ENCODE assay signal across 8 cellular contexts in the genomic region with DNA sequence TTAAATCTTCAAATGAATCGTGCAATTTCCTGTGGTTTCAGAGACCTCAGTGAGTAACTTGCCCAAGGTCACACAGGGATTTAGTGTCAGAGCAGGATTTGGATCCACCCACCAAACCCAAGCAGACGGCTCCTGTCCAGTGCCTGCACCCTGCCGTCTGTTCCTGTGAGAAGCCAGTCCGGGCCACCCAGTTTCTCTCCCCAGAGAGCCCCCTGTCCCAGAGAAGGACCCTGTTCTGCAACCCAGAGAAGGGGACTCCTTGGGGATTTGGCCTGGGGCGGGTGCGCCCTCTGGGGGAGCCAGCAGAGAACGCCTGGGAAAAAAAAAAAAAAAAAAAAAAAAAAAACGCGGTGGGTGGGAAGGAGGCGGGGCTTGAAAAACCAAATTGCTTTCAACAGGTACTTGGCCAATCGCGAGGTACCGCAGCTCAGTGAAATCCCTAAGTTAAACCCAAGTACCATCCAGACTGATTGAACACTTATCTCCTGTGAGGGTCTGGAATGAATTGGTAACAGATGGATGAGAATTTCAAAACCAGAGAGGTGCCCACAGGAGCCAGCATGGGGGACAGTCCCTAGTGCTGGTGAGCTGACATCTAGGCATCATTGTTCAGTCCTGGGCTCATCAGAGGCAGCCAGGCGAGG. TPM values are rescaled to one million over a fixed set of nuclear protein-coding genes. Genes with fewer than 3 reads are reported as not detected.
DNase-seq lines count a peak whose midpoint lies in the region; ATAC-seq and TF ChIP-seq lines count a peak whose summit lies in the region.

No MANE protein-coding gene starts in this region.

- ATAC-seq in CD4-positive, alpha-beta T cell (ENCODE audit: poor library complexity), result peak; percentile 74
- ATAC-seq in Panc1 (0 out of 2 replicates have a peak, but pooled peaks have one; percentile 17), HG02884 (IDR thresholded peaks at IDR 0.05; ENCODE audit: unreplicated experiment) (no peak)

- BruUV-seq in Panc1 (replicated peaks; lab: Mats Ljungman, UMichigan), result no TSS peak

- no peak for TF ChIP-seq EP300 in sigmoid colon (IDR thresholded peaks at IDR 0.05)

- H3K27ac Mint-ChIP-seq in CD4-positive, alpha-beta T cell, result peak overlapping the region; percentile 22
- H3K27ac Mint-ChIP-seq in activated naive CD4-positive, alpha-beta T cell treated with anti-CD3 and anti-CD28 coated beads, Interleukin-2, amount 10 ng/mL, durations not matched to agents 7 days and 5 days, result peak overlapping the region; percentile 40

- peak; percentile 70 for TF ChIP-seq CTCF in CD4-positive, alpha-beta T cell (IDR thresholded peaks at IDR 0.05)
- TF ChIP-seq CTCF in HFF-Myc (IDR thresholded peaks at IDR 0.05; ENCODE audit: low read depth, low read length, missing control alignments), result peak; percentile 65
- TF ChIP-seq CTCF in Panc1 (IDR thresholded peaks at IDR 0.05), result peak; percentile 83
- TF ChIP-seq CTCF in left ventricle myocardium inferior (IDR thresholded peaks at IDR 0.05; ENCODE audit: borderline replicate concordance), result peak; percentile 72
- TF ChIP-seq CTCF in sigmoid colon (IDR thresholded peaks at IDR 0.05), result peak; percentile 32 to 59 (median 50)

- CTCF ChIA-PET in CD4-positive, alpha-beta T cell (lab: Charles Lee), result interaction anchor here (0.6 to 1.3 kb wide), 6 partner anchors 31 to 624 kb away, joined by 3 to 4 read pairs (median 3); no protein-coding TSS in a partner anchor
- CTCF ChIA-PET in Panc1 (lab: Charles Lee), result interaction anchor here (0.5 to 1.4 kb wide), 2 partner anchors 70 to 111 kb away, joined by 3 read pairs; no protein-coding TSS in a partner anchor
- CTCF ChIA-PET in activated naive CD4-positive, alpha-beta T cell treated with anti-CD3 and anti-CD28 coated beads, Interleukin-2, amount 10 ng/mL, durations not matched to agents 7 days and 5 days (lab: Charles Lee), result interaction anchor here (1.1 to 5.5 kb wide), 3 partner anchors 9 to 147 kb away, joined by 4 to 45 read pairs (median 4); no protein-coding TSS in a partner anchor

- H3K4me3 Mint-ChIP-seq in CD4-positive, alpha-beta T cell, result peak overlapping the region; percentile 38
- peak overlapping the region; percentile 22 for H3K4me3 Mint-ChIP-seq in activated naive CD4-positive, alpha-beta T cell treated with anti-CD3 and anti-CD28 coated beads, Interleukin-2, amount 10 ng/mL, durations not matched to agents 7 days and 5 days

- H3K4me1 Mint-ChIP-seq in CD4-positive, alpha-beta T cell (ENCODE audit: low read depth), result peaks cover 64% of the 10 kb centered on the region
- peaks cover 50% of the 10 kb centered on the region for H3K4me1 Mint-ChIP-seq in activated naive CD4-positive, alpha-beta T cell treated with anti-CD3 and anti-CD28 coated beads, Interleukin-2, amount 10 ng/mL, durations not matched to agents 7 days and 5 days

- H3K9me3 ChIP-seq in CD4-positive, alpha-beta T cell (ENCODE audit: control insufficient read depth, low read length), result no peaks in the 10 kb centered on the region
- H3K9me3 ChIP-seq in Panc1 (ENCODE audit: control insufficient read depth, insufficient read depth, low read depth, low read length) (no peaks in the 10 kb centered on the region), left ventricle myocardium inferior (replicated peaks) (peaks cover 8% of the 10 kb centered on the region), sigmoid colon (no peaks in the 10 kb centered on the region)

- no peaks in the 10 kb centered on the region for H3K27me3 ChIP-seq in CD4-positive, alpha-beta T cell (ENCODE audit: control insufficient read depth, insufficient read depth, low read length)
- H3K27me3 ChIP-seq in Panc1 (ENCODE audit: control insufficient read depth, insufficient read depth, low read length) (no peaks in the 10 kb centered on the region), left ventricle myocardium inferior (ENCODE audit: low read depth) (no peaks in the 10 kb centered on the region), sigmoid colon (no peaks in the 10 kb centered on the region)

- H3K4me1 ChIP-seq in Panc1 (ENCODE audit: control insufficient read depth, insufficient read depth, low read length), result peaks cover 4% of the 10 kb centered on the region; the same call in 1 of the 2 replicates
- H3K4me1 ChIP-seq in left ventricle myocardium inferior, result peaks cover 19% of the 10 kb centered on the region
- H3K4me1 ChIP-seq in sigmoid colon, result peaks cover 0 to 13% (median 9%) of the 10 kb centered on the region in 4 donors

- POLR2A ChIA-PET in CD4-positive, alpha-beta T cell (lab: Charles Lee), result interaction anchor here (1.7 kb wide), 1 partner anchor 73 kb away, joined by 19 read pairs; a partner anchor contains a TSS
- POLR2A ChIA-PET in Panc1 (lab: Charles Lee), result no interaction called here

- H3K36me3 ChIP-seq in Panc1 (ENCODE audit: control insufficient read depth, insufficient read depth, low read length), result no peaks in the 10 kb centered on the region
- no peaks in the 10 kb centered on the region for H3K36me3 ChIP-seq in left ventricle myocardium inferior
- H3K36me3 ChIP-seq in sigmoid colon, result no peaks in the 10 kb centered on the region

- peak in 9 of 10 experiments; percentile 8 to 44 (median 24) for DNase-seq in CD4-positive, alpha-beta T cell
- DNase-seq in HFF-Myc (ENCODE audit: extremely low read depth, low read depth) (no peak), Panc1 (ENCODE audit: low read depth, low spot score) (peak; percentile 8), left ventricle myocardium inferior (peak; percentile 32), sigmoid colon (no peak), NK-92 (lab: John Stamatoyannopoulos, UW; ENCODE audit: unreplicated experiment) (no peak)
- DNase-seq in activated naive CD4-positive, alpha-beta T cell treated with anti-CD3 and anti-CD28 coated beads, Interleukin-2, amount 10 ng/mL, durations not matched to agents 7 days and 5 days, result peak; percentile 60

- H3K4me3 ChIP-seq in HFF-Myc (replicated peaks; ENCODE audit: low read depth, low read length), result no peak overlapping the region
- H3K4me3 ChIP-seq in Panc1 (ENCODE audit: low read depth in 2 of 2, low read length in 2 of 2), result no peak overlapping the region
- H3K4me3 ChIP-seq in left ventricle myocardium inferior, result no peak overlapping the region
- peak overlapping the region in 1 of 4 donors; percentile 2 for H3K4me3 ChIP-seq in sigmoid colon

- H3K9me3 Mint-ChIP-seq in CD4-positive, alpha-beta T cell, result peaks cover 5% of the 10 kb centered on the region
- peaks cover 10% of the 10 kb centered on the region for H3K9me3 Mint-ChIP-seq in activated naive CD4-positive, alpha-beta T cell treated with anti-CD3 and anti-CD28 coated beads, Interleukin-2, amount 10 ng/mL, durations not matched to agents 7 days and 5 days

- in situ Hi-C loops in Panc1 (cut with HindIII; ENCODE audit: low pct_unique_long_range_greater_than_20kb, low sequenced_read_pairs), result no loop called here

- no peaks in the 10 kb centered on the region for H3K27me3 Mint-ChIP-seq in CD4-positive, alpha-beta T cell
- H3K27me3 Mint-ChIP-seq in activated naive CD4-positive, alpha-beta T cell treated with anti-CD3 and anti-CD28 coated beads, Interleukin-2, amount 10 ng/mL, durations not matched to agents 7 days and 5 days, result peaks cover 9% of the 10 kb centered on the region

- no peaks in the 10 kb centered on the region for H3K36me3 Mint-ChIP-seq in CD4-positive, alpha-beta T cell (ENCODE audit: low read depth)
- H3K36me3 Mint-ChIP-seq in activated naive CD4-positive, alpha-beta T cell treated with anti-CD3 and anti-CD28 coated beads, Interleukin-2, amount 10 ng/mL, durations not matched to agents 7 days and 5 days, result peaks cover 12% of the 10 kb centered on the region

- no peak overlapping the region for H3K27ac ChIP-seq in CD4-positive, alpha-beta T cell (ENCODE audit: low read depth, low read length)
- H3K27ac ChIP-seq in Panc1 (ENCODE audit: low read length) (no peak overlapping the region), left ventricle myocardium inferior (replicated peaks) (no peak overlapping the region), sigmoid colon (no peak overlapping the region)

- intact Hi-C loops in CD4-positive, alpha-beta T cell (cut with DNase I, micrococcal nuclease), result loop anchor here (1.0 to 10.0 kb wide), 4 partner anchors 46 to 148 kb away; no protein-coding TSS in a partner anchor
- intact Hi-C loops in Panc1 (cut with micrococcal nuclease; ENCODE audit: unreplicated experiment), result no loop called here
- intact Hi-C loops in left ventricle myocardium inferior (cut with micrococcal nuclease), result no loop called here
- intact Hi-C loops in sigmoid colon (cut with DNase I), result loop anchor here (1.0 to 5.0 kb wide), 2 partner anchors 71 to 147 kb away; no protein-coding TSS in a partner anchor

- TF ChIP-seq POLR2A in sigmoid colon (IDR thresholded peaks at IDR 0.05), result no peak

- 3 to 8% methylated on average over 14 of the region's 14 CpGs for WGBS in sigmoid colon, 2 donors

RNA-seq across cellular contexts. Expression of a gene that starts 30.9 kb away (rescaled TPM):
- not detected for total RNA-seq in CD4-positive, alpha-beta T cell
- total RNA-seq in Panc1 (2021; ENCODE audit: unreplicated experiment), result 0.23 TPM
- 0.12 TPM for polyA plus RNA-seq in Panc1 (2012; ENCODE audit: insufficient read length)
- 30.2 TPM for total RNA-seq in left ventricle myocardium inferior
- total RNA-seq in sigmoid colon, result 10 to 100 TPM; 44.9 to 98.0 (median 70.6) TPM
- 1 to 10 TPM in 2 of 3 donors, under 1 TPM in 1; 0.23 to 4.5 (median 1.8) TPM for polyA plus RNA-seq in sigmoid colon

Comparison
In these comparisons a context has a peak if more than half of its experiments do, and no peak if none do; other contexts are left out.
1. DNase-seq: peak in CD4-positive, alpha-beta T cell (9 of 10), Panc1 (single experiment), activated naive CD4-positive, alpha-beta T cell treated with anti-CD3 and anti-CD28 coated beads, Interleukin-2, amount 10 ng/mL, durations not matched to agents 7 days and 5 days (single experiment) and left ventricle myocardium inferior (single experiment); none in HFF-Myc (single experiment), sigmoid colon (single experiment) and NK-92 (single experiment).
2. RNA of a gene that starts 30.9 kb away (total RNA-seq): 44.9 to 98.0 TPM in sigmoid colon and 30.2 TPM in left ventricle myocardium inferior (single experiment); 0.23 TPM in Panc1 (single experiment) and not detected in CD4-positive, alpha-beta T cell; every median in the first group is over 10 times any median in the second.
3. intact Hi-C loops: an anchor here in CD4-positive, alpha-beta T cell (1.0 to 10.0 kb wide) and sigmoid colon (1.0 to 5.0 kb wide); none called in Panc1 and left ventricle myocardium inferior.
4. Peak in every context shown above with its lines, with median percentiles within 50 percentile points of each other: CTCF ChIP-seq.